ENCODE assay signal across 16 cellular contexts in the genomic region with DNA sequence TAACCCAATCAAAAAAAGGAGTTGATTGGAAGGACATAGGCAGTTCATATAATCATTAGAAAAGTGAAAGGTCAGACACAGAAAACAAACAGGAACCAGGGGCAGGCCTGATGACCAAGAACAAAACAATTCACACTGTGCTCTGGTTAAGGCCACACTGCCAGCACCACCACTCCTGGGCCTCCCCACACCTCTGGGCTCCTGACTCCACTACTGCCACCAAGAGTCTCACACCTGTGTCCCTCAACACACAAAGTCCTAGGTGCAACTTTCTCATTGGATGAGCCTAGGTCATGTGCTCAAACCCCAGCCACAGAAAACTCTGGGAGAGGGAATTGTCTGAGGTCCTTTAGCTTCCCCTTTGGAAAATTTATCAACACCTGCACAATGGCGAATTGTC. TPM values are rescaled to one million over a fixed set of nuclear protein-coding genes. Genes with fewer than 3 reads are reported as not detected.
DNase-seq lines count a peak whose midpoint lies in the region; ATAC-seq and TF ChIP-seq lines count a peak whose summit lies in the region.
"Had no signal": no experiment of that assay in that cellular context is flagged by ENCODE, and none has a peak within 500 bp of the region (broad histone marks: within the 10 kb centered on the region; RNA-seq: fewer than 3 reads in every experiment).

No MANE protein-coding gene starts in this region.

- peak overlapping the region; percentile 45 for H3K27ac Mint-ChIP-seq in activated CD8-positive, alpha-beta T cell treated with anti-CD3 and anti-CD28 coated beads for 36 hours
- H3K27ac Mint-ChIP-seq in activated CD8-positive, alpha-beta T cell treated with anti-CD3 and anti-CD28 coated beads, Interleukin-2, amount 10 ng/mL, durations not matched to agents 7 days and 5 days: no peak overlapping the region
- H3K27ac Mint-ChIP-seq in HFFc6: no peak overlapping the region

- H3K27me3 Mint-ChIP-seq in activated CD8-positive, alpha-beta T cell treated with anti-CD3 and anti-CD28 coated beads for 36 hours: no peaks in the 10 kb centered on the region
- no peaks in the 10 kb centered on the region for H3K27me3 Mint-ChIP-seq in activated CD8-positive, alpha-beta T cell treated with anti-CD3 and anti-CD28 coated beads, Interleukin-2, amount 10 ng/mL, durations not matched to agents 7 days and 5 days (ENCODE audit: low read depth)
- H3K27me3 Mint-ChIP-seq in HFFc6 (ENCODE audit: insufficient read depth): no peaks in the 10 kb centered on the region
- H3K27me3 Mint-ChIP-seq: memory B cell; stimulated activated naive CD8-positive, alpha-beta T cell treated with anti-CD3 and anti-CD28 coated beads, Interleukin-15, Interleukin-2, amounts not matched to agents 100 ng/mL and 50 ng/mL, for 24 hours had no signal

- peaks cover 69% of the 10 kb centered on the region for H3K4me1 Mint-ChIP-seq in activated CD8-positive, alpha-beta T cell treated with anti-CD3 and anti-CD28 coated beads for 36 hours (ENCODE audit: low read depth)
- H3K4me1 Mint-ChIP-seq in activated CD8-positive, alpha-beta T cell treated with anti-CD3 and anti-CD28 coated beads, Interleukin-2, amount 10 ng/mL, durations not matched to agents 7 days and 5 days (ENCODE audit: low read depth): peaks cover 49% of the 10 kb centered on the region
- peaks cover 17% of the 10 kb centered on the region for H3K4me1 Mint-ChIP-seq in HFFc6 (ENCODE audit: low read depth)

- peak; percentile 51 for ATAC-seq in activated CD8-positive, alpha-beta T cell treated with anti-CD3 and anti-CD28 coated beads for 36 hours
- no peak for ATAC-seq in activated CD8-positive, alpha-beta T cell treated with anti-CD3 and anti-CD28 coated beads, Interleukin-2, amount 10 ng/mL, durations not matched to agents 7 days and 5 days
- peak; percentile 61 for ATAC-seq in GM19463 (IDR thresholded peaks at IDR 0.05; ENCODE audit: unreplicated experiment)
- ATAC-seq in HG03280 (IDR thresholded peaks at IDR 0.05; ENCODE audit: unreplicated experiment): peak; percentile 49

- CTCF ChIA-PET in activated CD8-positive, alpha-beta T cell treated with anti-CD3 and anti-CD28 coated beads for 36 hours (lab: Charles Lee): no interaction called here
- CTCF ChIA-PET in activated CD8-positive, alpha-beta T cell treated with anti-CD3 and anti-CD28 coated beads, Interleukin-2, amount 10 ng/mL, durations not matched to agents 7 days and 5 days (lab: Charles Lee): no interaction called here

- H3K4me3 Mint-ChIP-seq in activated CD8-positive, alpha-beta T cell treated with anti-CD3 and anti-CD28 coated beads for 36 hours: no peak overlapping the region
- no peak overlapping the region for H3K4me3 Mint-ChIP-seq in activated CD8-positive, alpha-beta T cell treated with anti-CD3 and anti-CD28 coated beads, Interleukin-2, amount 10 ng/mL, durations not matched to agents 7 days and 5 days
- no peak overlapping the region for H3K4me3 Mint-ChIP-seq in HFFc6
- H3K4me3 Mint-ChIP-seq: immature natural killer cell; memory B cell; stimulated activated naive CD8-positive, alpha-beta T cell treated with anti-CD3 and anti-CD28 coated beads, Interleukin-15, Interleukin-2, amounts not matched to agents 100 ng/mL and 50 ng/mL, for 24 hours had no signal

- POLR2A ChIA-PET in activated CD8-positive, alpha-beta T cell treated with anti-CD3 and anti-CD28 coated beads for 36 hours (lab: Charles Lee): no interaction called here
- POLR2A ChIA-PET in activated CD8-positive, alpha-beta T cell treated with anti-CD3 and anti-CD28 coated beads, Interleukin-2, amount 10 ng/mL, durations not matched to agents 7 days and 5 days (lab: Charles Lee): no interaction called here

- peak; percentile 27 for DNase-seq in activated CD8-positive, alpha-beta T cell treated with anti-CD3 and anti-CD28 coated beads for 36 hours
- DNase-seq in activated CD8-positive, alpha-beta T cell treated with anti-CD3 and anti-CD28 coated beads, Interleukin-2, amount 10 ng/mL, durations not matched to agents 7 days and 5 days: no peak
- DNase-seq in mucosa of gallbladder (ENCODE audit: low spot score): peak; percentile 12
- no peak for DNase-seq in DMS 273 (lab: John Stamatoyannopoulos, UW; ENCODE audit: unreplicated experiment)
- no peak for DNase-seq in HFFc6
- DNase-seq in SW480 (ENCODE audit: low spot score): no peak
- DNase-seq: amniotic stem cell, immature natural killer cell, NCI-H1436 treated with DMSO at 0.1 percent for 48 hours, NCI-H510A, nucleus accumbens had no signal

- TF ChIP-seq CTCF in activated CD8-positive, alpha-beta T cell treated with anti-CD3 and anti-CD28 coated beads for 36 hours (IDR thresholded peaks at IDR 0.05): no peak
- no peak for TF ChIP-seq CTCF in HFFc6 (IDR thresholded peaks at IDR 0.05)

- intact Hi-C loops in activated CD8-positive, alpha-beta T cell treated with anti-CD3 and anti-CD28 coated beads for 36 hours (cut with micrococcal nuclease): no loop called here

- peaks cover 11% of the 10 kb centered on the region for H3K36me3 Mint-ChIP-seq in activated CD8-positive, alpha-beta T cell treated with anti-CD3 and anti-CD28 coated beads for 36 hours (ENCODE audit: low read depth)
- peaks cover 28% of the 10 kb centered on the region for H3K36me3 Mint-ChIP-seq in activated CD8-positive, alpha-beta T cell treated with anti-CD3 and anti-CD28 coated beads, Interleukin-2, amount 10 ng/mL, durations not matched to agents 7 days and 5 days (ENCODE audit: low read depth)
- H3K36me3 Mint-ChIP-seq in HFFc6 (ENCODE audit: low read depth): 0 out of 2 replicates have a peak, but pooled peaks cover under 1% of the 10 kb centered on the region

- H3K9me3 Mint-ChIP-seq in activated CD8-positive, alpha-beta T cell treated with anti-CD3 and anti-CD28 coated beads for 36 hours: peaks cover 11% of the 10 kb centered on the region
- H3K9me3 Mint-ChIP-seq in activated CD8-positive, alpha-beta T cell treated with anti-CD3 and anti-CD28 coated beads, Interleukin-2, amount 10 ng/mL, durations not matched to agents 7 days and 5 days (ENCODE audit: insufficient read depth): peaks cover 3% of the 10 kb centered on the region
- H3K9me3 Mint-ChIP-seq in HFFc6: no peaks in the 10 kb centered on the region
- H3K9me3 Mint-ChIP-seq: memory B cell had no signal

RNA-seq across cellular contexts. Expression of gene FAM9C, which starts 11.1 kb away (rescaled TPM):
- total RNA-seq in activated CD8-positive, alpha-beta T cell treated with anti-CD3 and anti-CD28 coated beads for 36 hours: not detected
- not detected for total RNA-seq in activated CD8-positive, alpha-beta T cell treated with anti-CD3 and anti-CD28 coated beads, Interleukin-2, amount 10 ng/mL, durations not matched to agents 7 days and 5 days
- not detected for total RNA-seq in mucosa of gallbladder
- not detected for total RNA-seq in HFFc6 (2021; fragmentation: NEBNext Ultra II Directional; extraction: Animal tissue kit (Norgen Biotek cat#: 25700))
- total RNA-seq: A673 had no signal

Comparison
In these comparisons a context has a peak if more than half of its experiments do, and no peak if none do; other contexts are left out.
1. DNase-seq: peak in activated CD8-positive, alpha-beta T cell treated with anti-CD3 and anti-CD28 coated beads for 36 hours (single experiment) and mucosa of gallbladder (single experiment); none in activated CD8-positive, alpha-beta T cell treated with anti-CD3 and anti-CD28 coated beads, Interleukin-2, amount 10 ng/mL, durations not matched to agents 7 days and 5 days (single experiment), DMS 273 (single experiment), HFFc6 (single experiment) and SW480 (single experiment).